In the genomic region with DNA sequence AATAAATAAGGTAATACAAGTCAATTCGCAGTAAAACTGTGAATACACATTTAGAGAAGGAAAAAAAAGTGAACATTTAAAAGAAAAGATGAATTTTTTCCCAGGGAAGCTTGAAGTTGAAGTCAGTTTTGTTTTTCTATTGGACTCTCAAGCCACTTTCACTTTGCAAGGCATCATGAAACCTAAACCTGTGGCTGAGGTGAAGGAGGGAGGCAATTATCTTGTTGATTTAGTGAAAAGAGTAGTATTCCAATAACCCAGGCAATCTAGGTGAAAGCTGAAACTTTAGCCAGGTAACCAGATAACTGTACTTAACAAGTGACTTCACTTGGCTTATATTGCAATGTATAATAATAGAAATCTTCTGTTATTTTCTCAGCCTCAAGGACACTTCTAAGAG, we compare ENCODE assay signal across 14 cellular contexts.
DNase-seq lines count a peak whose midpoint lies in the region; ATAC-seq and TF ChIP-seq lines count a peak whose summit lies in the region.
"Had no signal": no experiment of that assay in that cellular context is flagged by ENCODE, and none has a peak within 500 bp of the region (broad histone marks: within the 10 kb centered on the region; RNA-seq: fewer than 3 reads in every experiment).

No MANE protein-coding gene starts in this region.

- peaks cover 7% of the 10 kb centered on the region for H3K9me3 Mint-ChIP-seq in natural killer cell treated with Interleukin-12 subunit alpha and Interleukin-12 subunit beta and Interleukin-15 and Interleukin-18, amount 100 ng/mL, for 72 hours

- DNase-seq in AG10803 (ENCODE audit: low read depth) (peak; percentile 0), NCI-H2107 treated with DMSO at 0.1 percent for 48 hours (lab: John Stamatoyannopoulos, UW; ENCODE audit: unreplicated experiment) (peak; percentile 80), fibroblast of mammary gland (ENCODE audit: low read depth) (peak; percentile 16), C1 segment of cervical spinal cord (lab: John Stamatoyannopoulos, UW) (no peak), HCEC 1CT (no peak)
- DNase-seq in natural killer cell treated with Interleukin-12 subunit alpha and Interleukin-12 subunit beta and Interleukin-15 and Interleukin-18, amount 100 ng/mL, for 72 hours (ENCODE audit: low spot score), result no peak
- DNase-seq: activated CD8-positive, alpha-beta memory T cell treated with anti-CD3 and anti-CD28 coated beads, Interleukin-2, amount 10 ng/mL, durations not matched to agents 7 days and 5 days; MG63; NCI-H774 had no signal

- H3K27ac Mint-ChIP-seq in natural killer cell treated with Interleukin-12 subunit alpha and Interleukin-12 subunit beta and Interleukin-15 and Interleukin-18, amount 100 ng/mL, for 72 hours, result no peak overlapping the region
- H3K27ac Mint-ChIP-seq: activated CD8-positive, alpha-beta memory T cell treated with anti-CD3 and anti-CD28 coated beads, Interleukin-2, amount 10 ng/mL, durations not matched to agents 7 days and 5 days; activated naive CD8-positive, alpha-beta T cell; B cell; stimulated activated memory B cell treated with anti-CD40 and anti-IgM and Interleukin-4, amounts not matched to agents 10 μg/mL and 1 μg/mL and 100 μg/mL, for 72 hours had no signal

- H3K4me1 Mint-ChIP-seq in natural killer cell treated with Interleukin-12 subunit alpha and Interleukin-12 subunit beta and Interleukin-15 and Interleukin-18, amount 100 ng/mL, for 72 hours (ENCODE audit: low read depth in 2 of 2), result no peaks in the 10 kb centered on the region
- H3K4me1 Mint-ChIP-seq: activated CD8-positive, alpha-beta memory T cell treated with anti-CD3 and anti-CD28 coated beads, Interleukin-2, amount 10 ng/mL, durations not matched to agents 7 days and 5 days; B cell; stimulated activated memory B cell treated with anti-CD40 and anti-IgM and Interleukin-4, amounts not matched to agents 10 μg/mL and 1 μg/mL and 100 μg/mL, for 72 hours had no signal

- no peaks in the 10 kb centered on the region for H3K27me3 Mint-ChIP-seq in natural killer cell treated with Interleukin-12 subunit alpha and Interleukin-12 subunit beta and Interleukin-15 and Interleukin-18, amount 100 ng/mL, for 72 hours
- H3K27me3 Mint-ChIP-seq: activated CD8-positive, alpha-beta memory T cell treated with anti-CD3 and anti-CD28 coated beads, Interleukin-2, amount 10 ng/mL, durations not matched to agents 7 days and 5 days; activated naive CD8-positive, alpha-beta T cell; B cell; stimulated activated memory B cell treated with anti-CD40 and anti-IgM and Interleukin-4, amounts not matched to agents 10 μg/mL and 1 μg/mL and 100 μg/mL, for 72 hours had no signal

- ATAC-seq in GM21447 (IDR thresholded peaks at IDR 0.05; ENCODE audit: unreplicated experiment) (peak; percentile 55), HG03135 (IDR thresholded peaks at IDR 0.05; ENCODE audit: unreplicated experiment) (no peak)
- no peak for ATAC-seq in natural killer cell treated with Interleukin-12 subunit alpha and Interleukin-12 subunit beta and Interleukin-15 and Interleukin-18, amount 100 ng/mL, for 72 hours
- ATAC-seq: activated CD8-positive, alpha-beta memory T cell treated with anti-CD3 and anti-CD28 coated beads, Interleukin-2, amount 10 ng/mL, durations not matched to agents 7 days and 5 days; stimulated activated memory B cell treated with anti-CD40 and anti-IgM and Interleukin-4, amounts not matched to agents 10 μg/mL and 1 μg/mL and 100 μg/mL, for 72 hours had no signal

- H3K36me3 Mint-ChIP-seq in natural killer cell treated with Interleukin-12 subunit alpha and Interleukin-12 subunit beta and Interleukin-15 and Interleukin-18, amount 100 ng/mL, for 72 hours, result no peaks in the 10 kb centered on the region
- H3K36me3 Mint-ChIP-seq: activated CD8-positive, alpha-beta memory T cell treated with anti-CD3 and anti-CD28 coated beads, Interleukin-2, amount 10 ng/mL, durations not matched to agents 7 days and 5 days; activated naive CD8-positive, alpha-beta T cell; stimulated activated memory B cell treated with anti-CD40 and anti-IgM and Interleukin-4, amounts not matched to agents 10 μg/mL and 1 μg/mL and 100 μg/mL, for 72 hours had no signal

- no peak for TF ChIP-seq CTCF in AG10803 (conservative IDR thresholded peaks at IDR 0.05; ENCODE audit: low read length)
- TF ChIP-seq CTCF in fibroblast of mammary gland (conservative IDR thresholded peaks at IDR 0.05; ENCODE audit: control insufficient read depth, insufficient read depth, low read depth, low read length), result no peak

- no peak overlapping the region for H3K4me3 Mint-ChIP-seq in natural killer cell treated with Interleukin-12 subunit alpha and Interleukin-12 subunit beta and Interleukin-15 and Interleukin-18, amount 100 ng/mL, for 72 hours
- H3K4me3 Mint-ChIP-seq: activated CD8-positive, alpha-beta memory T cell treated with anti-CD3 and anti-CD28 coated beads, Interleukin-2, amount 10 ng/mL, durations not matched to agents 7 days and 5 days; activated naive CD8-positive, alpha-beta T cell; B cell; stimulated activated memory B cell treated with anti-CD40 and anti-IgM and Interleukin-4, amounts not matched to agents 10 μg/mL and 1 μg/mL and 100 μg/mL, for 72 hours had no signal

- H3K4me3 ChIP-seq in AG10803 (ENCODE audit: low read length), result peak overlapping the region; percentile 41
- peak overlapping the region; percentile 1 for H3K4me3 ChIP-seq in fibroblast of mammary gland (ENCODE audit: control insufficient read depth, low read depth, low read length)
- H3K4me3 ChIP-seq: MG63 had no signal

Comparison
In these comparisons a context has a peak if more than half of its experiments do, and no peak if none do; other contexts are left out.
1. DNase-seq: peak in AG10803 (single experiment), NCI-H2107 treated with DMSO at 0.1 percent for 48 hours (single experiment) and fibroblast of mammary gland (single experiment); none in C1 segment of cervical spinal cord (0 of 14), HCEC 1CT (single experiment) and natural killer cell treated with Interleukin-12 subunit alpha and Interleukin-12 subunit beta and Interleukin-15 and Interleukin-18, amount 100 ng/mL, for 72 hours (single experiment).